ENCODE assay signal across 7 cellular contexts in genomic region chr17:78132086-78132676, GRCh38. TPM values are rescaled to one million over a fixed set of nuclear protein-coding genes. Genes with fewer than 3 reads are reported as not detected.
A peak's percentile ranks its signal among the peaks of the same experiment; 100 is the strongest.
DNase-seq lines count a peak whose midpoint lies in the region; ATAC-seq and TF ChIP-seq lines count a peak whose summit lies in the region.

No MANE protein-coding gene starts in this region.

- H3K36me3 ChIP-seq in duodenal mucosa (ENCODE audit: control insufficient read depth in 1 of 2, insufficient read depth in 2 of 2, low read length in 2 of 2) (peaks cover 0 to 7% of the 10 kb centered on the region in 2 donors), prostate gland (no peaks in the 10 kb centered on the region)

- WGBS in prostate gland = 37% methylated on average over 26 of the region's 38 CpGs

- ATAC-seq in T-cell (replicated peaks in 1 of 4) = peak in 3 of 4 experiments; percentile 2 to 11 (median 10)
- ATAC-seq in HG03108 (IDR thresholded peaks at IDR 0.05; ENCODE audit: unreplicated experiment) = no peak

- TF ChIP-seq POLR2A in prostate gland (IDR thresholded peaks at IDR 0.05) = peak; percentile 63

- CTCF ChIA-PET in T-cell (lab: Charles Lee) = interaction anchor here in 1 of 2 donors (0.7 kb wide), 1 partner anchor 127 kb away, joined by 7 read pairs; no protein-coding TSS in a partner anchor

- H3K36me3 Mint-ChIP-seq in T-cell = peaks cover 21% of the 10 kb centered on the region

- no peaks in the 10 kb centered on the region for H3K9me3 Mint-ChIP-seq in T-cell

- H3K9ac ChIP-seq in duodenal mucosa (ENCODE audit: low read depth in 1 of 2, low read length in 2 of 2) = peak overlapping the region in 1 of 2 donors; percentile 35

- H3K4me1 ChIP-seq in duodenal mucosa (ENCODE audit: control insufficient read depth in 1 of 2, insufficient read depth in 2 of 2, low read length in 2 of 2) (peaks cover 27 to 61% of the 10 kb centered on the region in 2 donors), prostate gland (replicated peaks) (peaks cover 4% of the 10 kb centered on the region)

- H3K27me3 ChIP-seq in duodenal mucosa (ENCODE audit: control insufficient read depth in 1 of 2, insufficient read depth in 2 of 2, low read length in 2 of 2) (no peaks in the 10 kb centered on the region), prostate gland (replicated peaks; ENCODE audit: insufficient read depth) (no peaks in the 10 kb centered on the region)

- no peak overlapping the region for H3K27ac ChIP-seq in duodenal mucosa (ENCODE audit: low read depth, low read length)
- peak overlapping the region; percentile 4 to 27 for H3K27ac ChIP-seq in prostate gland

- peak overlapping the region; percentile 75 to 99 (median 76) for H3K4me3 Mint-ChIP-seq in T-cell

- no peaks in the 10 kb centered on the region for H3K27me3 Mint-ChIP-seq in T-cell

- peak overlapping the region; percentile 32 to 55 for H3K4me3 ChIP-seq in duodenal mucosa (ENCODE audit: low read depth in 1 of 2, low read length in 2 of 2)
- H3K4me3 ChIP-seq in prostate gland = peak overlapping the region; percentile 13 to 27

- intact Hi-C loops in prostate gland (cut with DNase I) = no loop called here

- POLR2A ChIA-PET in T-cell (lab: Charles Lee) = no interaction called here

- H3K4me1 Mint-ChIP-seq in T-cell = peaks cover 63 to 69% (median 67%) of the 10 kb centered on the region in 3 donors

- H3K27ac Mint-ChIP-seq in T-cell = peak overlapping the region; percentile 90 to 92

- DNase-seq in GM19238 (ENCODE audit: insufficient read length, low spot score) = peak; percentile 58
- DNase-seq in T-cell = peak in 32 of 34 experiments; percentile 45 to 84 (median 61)
- DNase-seq in prostate gland (ENCODE audit: low spot score) = peak; percentile 49
- no peak for DNase-seq in COLO829 (ENCODE audit: low spot score)
- no peak for DNase-seq in AG20443 (ENCODE audit: low spot score)

- no peaks in the 10 kb centered on the region for H3K9me3 ChIP-seq in duodenal mucosa (ENCODE audit: control insufficient read depth in 1 of 2, low read length in 2 of 2)
- no peaks in the 10 kb centered on the region for H3K9me3 ChIP-seq in prostate gland

- TF ChIP-seq CTCF in prostate gland (IDR thresholded peaks at IDR 0.05) = no peak

RNA-seq across cellular contexts. Expression of gene TMC8, which starts 1.6 kb away (rescaled TPM):
- total RNA-seq in T-cell (100 to 1,000 TPM; 301 to 631 (median 431) TPM), prostate gland (1 to 10 TPM; 1.2 to 3.3 TPM)

RNA-seq across cellular contexts. Expression of gene TMC6, which starts 3.6 kb away (rescaled TPM):
- 100 to 1,000 TPM; 616 to 847 (median 698) TPM for total RNA-seq in T-cell
- total RNA-seq in prostate gland = 10 to 100 TPM; 36.1 to 65.2 TPM

RNA-seq across cellular contexts. Expression of gene C17orf99, which starts 14.0 kb away (rescaled TPM):
- under 1 TPM in 1 of 5 donors, not detected in 4; 0.73 TPM for total RNA-seq in T-cell
- total RNA-seq in prostate gland = not detected

RNA-seq across cellular contexts. Expression of gene SYNGR2, which starts 36.2 kb away (rescaled TPM):
- 10 to 100 TPM; 56.0 to 86.3 (median 74.6) TPM for total RNA-seq in T-cell
- 100 to 1,000 TPM; 133 to 284 TPM for total RNA-seq in prostate gland

RNA-seq across cellular contexts. Expression of gene TK1, which starts 54.7 kb away (rescaled TPM):
- total RNA-seq in T-cell (1 to 10 TPM; 1.6 to 3.3 (median 2.2) TPM), prostate gland (10 to 100 TPM; 10.8 to 11.2 TPM)

Comparison
In these comparisons a context has a peak if more than half of its experiments do, and no peak if none do; other contexts are left out.
1. DNase-seq: peak in GM19238 (single experiment), T-cell (32 of 34) and prostate gland (single experiment); none in COLO829 (single experiment) and AG20443 (single experiment).
2. RNA of gene TMC8, which starts 1.6 kb away (total RNA-seq): 301 to 631 TPM in T-cell; 1.2 to 3.3 TPM in prostate gland; every median in the first group is over 10 times any median in the second.
3. RNA of gene TMC6, which starts 3.6 kb away (total RNA-seq): 616 to 847 TPM in T-cell; 36.1 to 65.2 TPM in prostate gland; every median in the first group is over 4 times any median in the second.